In genomic region chr19:45475537-45476348, GRCh38 we compare ENCODE assay signal across 15 cellular contexts. TPM values are rescaled to one million over a fixed set of nuclear protein-coding genes. Genes with fewer than 3 reads are reported as not detected.
DNase-seq lines count a peak whose midpoint lies in the region; ATAC-seq and TF ChIP-seq lines count a peak whose summit lies in the region.
"Had no signal": no experiment of that assay in that cellular context is flagged by ENCODE, and none has a peak within 500 bp of the region (broad histone marks: within the 10 kb centered on the region; RNA-seq: fewer than 3 reads in every experiment).

No MANE protein-coding gene starts in this region.

- TF ChIP-seq POLR2A in Peyer's patch (IDR thresholded peaks at IDR 0.05): no peak

- ATAC-seq in CD4-positive, alpha-beta T cell (ENCODE audit: poor library complexity): no peak
- peak; percentile 19 for ATAC-seq in naive thymus-derived CD4-positive, alpha-beta T cell
- ATAC-seq: T-cell, WTC11 had no signal

- H3K4me1 ChIP-seq in naive thymus-derived CD4-positive, alpha-beta T cell (ENCODE audit: control insufficient read depth in 2 of 2, insufficient read depth in 2 of 2, low read length in 2 of 2): peaks cover 7 to 11% of the 10 kb centered on the region in 2 donors
- peaks cover 0 to 10% (median 0%) of the 10 kb centered on the region in 4 donors for H3K4me1 ChIP-seq in Peyer's patch

- CTCF ChIA-PET in CD4-positive, alpha-beta T cell (lab: Charles Lee): interaction anchor here (9.5 kb wide), 1 partner anchor 37 kb away, joined by 365 read pairs; no protein-coding TSS in a partner anchor
- CTCF ChIA-PET in naive thymus-derived CD4-positive, alpha-beta T cell (lab: Charles Lee): interaction anchor here (0.6 to 9.4 kb wide), 6 partner anchors 8 to 168 kb away, joined by 3 to 217 read pairs (median 4); partner anchors contain the start of gene FOSB

- no peak overlapping the region for H3K4me3 Mint-ChIP-seq in CD4-positive, alpha-beta T cell
- peak overlapping the region; percentile 20 to 99 (median 39) for H3K4me3 Mint-ChIP-seq in IgD-negative memory B cell
- H3K4me3 Mint-ChIP-seq in naive thymus-derived CD4-positive, alpha-beta T cell: peak overlapping the region in 4 of 10 donors; percentile 18 to 96 (median 43)
- H3K4me3 Mint-ChIP-seq: WTC11 had no signal

- H3K9me3 Mint-ChIP-seq in CD4-positive, alpha-beta T cell: no peaks in the 10 kb centered on the region
- H3K9me3 Mint-ChIP-seq in IgD-negative memory B cell: peaks cover 0 to 2% (median 0%) of the 10 kb centered on the region in 3 donors
- H3K9me3 Mint-ChIP-seq in naive thymus-derived CD4-positive, alpha-beta T cell: peaks cover 0 to 71% (median 0%) of the 10 kb centered on the region in 11 donors
- H3K9me3 Mint-ChIP-seq: T-cell, WTC11 had no signal

- H3K27me3 ChIP-seq in CD4-positive, alpha-beta T cell (ENCODE audit: control insufficient read depth, insufficient read depth, low read length): peaks cover 4% of the 10 kb centered on the region
- H3K27me3 ChIP-seq in naive thymus-derived CD4-positive, alpha-beta T cell (ENCODE audit: control insufficient read depth in 2 of 2, insufficient read depth in 2 of 2, low read length in 2 of 2): no peaks in the 10 kb centered on the region
- H3K27me3 ChIP-seq in Peyer's patch: no peaks in the 10 kb centered on the region

- no peak for TF ChIP-seq CTCF in CD4-positive, alpha-beta T cell (IDR thresholded peaks at IDR 0.05)
- TF ChIP-seq CTCF in Peyer's patch (IDR thresholded peaks at IDR 0.05): no peak

- H3K36me3 ChIP-seq in naive thymus-derived CD4-positive, alpha-beta T cell (ENCODE audit: control insufficient read depth in 2 of 3, insufficient read depth in 3 of 3, low read length in 3 of 3): no peaks in the 10 kb centered on the region
- no peaks in the 10 kb centered on the region for H3K36me3 ChIP-seq in Peyer's patch
- H3K36me3 ChIP-seq: left ventricle myocardium inferior, tibial nerve had no signal

- H3K27ac ChIP-seq in CD4-positive, alpha-beta T cell (ENCODE audit: low read depth, low read length): no peak overlapping the region
- no peak overlapping the region for H3K27ac ChIP-seq in naive thymus-derived CD4-positive, alpha-beta T cell (ENCODE audit: low read depth, low read length)
- H3K27ac ChIP-seq in Peyer's patch: no peak overlapping the region
- H3K27ac ChIP-seq: left ventricle myocardium inferior, tibial nerve had no signal

- peak in 1 of 10 experiments; percentile 49 for DNase-seq in CD4-positive, alpha-beta T cell
- peak; percentile 43 for DNase-seq in effector CD8-positive, alpha-beta T cell (lab: John Stamatoyannopoulos, UW)
- DNase-seq in naive thymus-derived CD4-positive, alpha-beta T cell: peak in 1 of 9 donors; percentile 67
- DNase-seq in Peyer's patch (no peak), SIG-M5 treated with dmso at 0.1 percent for 504 hours (lab: John Stamatoyannopoulos, UW; ENCODE audit: unreplicated experiment) (no peak), SHP77 (lab: John Stamatoyannopoulos, UW) (no peak)
- DNase-seq: activated naive CD4-positive, alpha-beta T cell treated with anti-CD3 and anti-CD28 coated beads, Interleukin-2, amount 50 U/mL, for 16 hours; foreskin fibroblast; KG1; left ventricle myocardium inferior; NCI-H2171 treated with DMSO at 0.1 percent for 48 hours had no signal

- H3K4me3 ChIP-seq in naive thymus-derived CD4-positive, alpha-beta T cell (ENCODE audit: low read length): no peak overlapping the region
- H3K4me3 ChIP-seq in Peyer's patch: no peak overlapping the region
- H3K4me3 ChIP-seq: left ventricle myocardium inferior, tibial nerve had no signal

- peak overlapping the region; percentile 85 for H3K27ac Mint-ChIP-seq in CD4-positive, alpha-beta T cell
- peak overlapping the region; percentile 80 to 100 (median 95) for H3K27ac Mint-ChIP-seq in IgD-negative memory B cell
- H3K27ac Mint-ChIP-seq in naive thymus-derived CD4-positive, alpha-beta T cell: peak overlapping the region in 5 of 9 donors; percentile 32 to 92 (median 54)
- H3K27ac Mint-ChIP-seq: WTC11 had no signal

- intact Hi-C loops in CD4-positive, alpha-beta T cell (cut with DNase I, micrococcal nuclease): no loop called here
- intact Hi-C loops in naive thymus-derived CD4-positive, alpha-beta T cell (cut with micrococcal nuclease): loop anchor here in 1 of 2 donors (5.0 kb wide), 1 partner anchor 728 kb away; the partner anchor contains the start of gene BCL3

- no peaks in the 10 kb centered on the region for H3K9me3 ChIP-seq in CD4-positive, alpha-beta T cell (ENCODE audit: control insufficient read depth, low read length)
- no peaks in the 10 kb centered on the region for H3K9me3 ChIP-seq in naive thymus-derived CD4-positive, alpha-beta T cell (ENCODE audit: control insufficient read depth in 2 of 3, low read length in 3 of 3)
- no peaks in the 10 kb centered on the region for H3K9me3 ChIP-seq in Peyer's patch
- H3K9me3 ChIP-seq: left ventricle myocardium inferior, tibial nerve had no signal

- POLR2A ChIA-PET in CD4-positive, alpha-beta T cell (lab: Charles Lee): interaction anchor here (1.3 to 5.3 kb wide), 2 partner anchors 8 to 36 kb away, joined by 5 to 119 read pairs; partner anchors contain the start of gene FOSB
- POLR2A ChIA-PET in naive thymus-derived CD4-positive, alpha-beta T cell (lab: Charles Lee): interaction anchor here (1.4 kb wide), 1 partner anchor 36 kb away, joined by 6 read pairs; no protein-coding TSS in a partner anchor

- peaks cover 15% of the 10 kb centered on the region for H3K36me3 Mint-ChIP-seq in CD4-positive, alpha-beta T cell (ENCODE audit: low read depth)
- H3K36me3 Mint-ChIP-seq in IgD-negative memory B cell: peaks cover 2% of the 10 kb centered on the region
- H3K36me3 Mint-ChIP-seq in naive thymus-derived CD4-positive, alpha-beta T cell: peaks cover 0 to 1% (median 0%) of the 10 kb centered on the region in 5 donors
- H3K36me3 Mint-ChIP-seq: WTC11 had no signal

- peaks cover 41% of the 10 kb centered on the region for H3K27me3 Mint-ChIP-seq in CD4-positive, alpha-beta T cell
- H3K27me3 Mint-ChIP-seq in IgD-negative memory B cell: peaks cover 30% of the 10 kb centered on the region
- peaks cover 9 to 63% (median 23%) of the 10 kb centered on the region in 5 donors for H3K27me3 Mint-ChIP-seq in naive thymus-derived CD4-positive, alpha-beta T cell

- H3K4me1 Mint-ChIP-seq in CD4-positive, alpha-beta T cell (ENCODE audit: low read depth): peaks cover 39% of the 10 kb centered on the region
- H3K4me1 Mint-ChIP-seq in IgD-negative memory B cell: peaks cover 17 to 27% (median 18%) of the 10 kb centered on the region in 3 donors
- H3K4me1 Mint-ChIP-seq in naive thymus-derived CD4-positive, alpha-beta T cell: peaks cover 28 to 64% (median 39%) of the 10 kb centered on the region in 7 donors

RNA-seq across cellular contexts. Expression of gene FOSB, which starts 7.9 kb away (rescaled TPM):
- total RNA-seq in CD4-positive, alpha-beta T cell: 100 to 1,000 TPM; 422 to 424 TPM
- polyA plus RNA-seq in IgD-negative memory B cell: 48.1 TPM
- 1,000 to 10,000 TPM in 1 of 5 experiments, 100 to 1,000 TPM in 1, 10 to 100 TPM in 2, 1 to 10 TPM in 1; 2.1 to 1,925 (median 22.8) TPM for total RNA-seq in naive thymus-derived CD4-positive, alpha-beta T cell
- polyA plus RNA-seq in naive thymus-derived CD4-positive, alpha-beta T cell: 1 to 10 TPM; 3.0 to 5.3 TPM
- total RNA-seq in Peyer's patch: 10 to 100 TPM in 2 of 4 donors, 1 to 10 TPM in 1, under 1 TPM in 1; 0.85 to 56.1 (median 9.6) TPM

RNA-seq across cellular contexts. Expression of gene RTN2, which starts 21.1 kb away (rescaled TPM):
- under 1 TPM; 0.60 to 0.70 TPM for total RNA-seq in CD4-positive, alpha-beta T cell
- 0.71 TPM for polyA plus RNA-seq in IgD-negative memory B cell
- 1 to 10 TPM in 4 of 5 experiments, under 1 TPM in 1; 0.86 to 3.1 (median 2.4) TPM for total RNA-seq in naive thymus-derived CD4-positive, alpha-beta T cell
- polyA plus RNA-seq in naive thymus-derived CD4-positive, alpha-beta T cell: under 1 TPM; 0.30 to 0.37 TPM
- 10 to 100 TPM in 1 of 4 donors, 1 to 10 TPM in 2, under 1 TPM in 1; 0.53 to 42.1 (median 4.3) TPM for total RNA-seq in Peyer's patch

RNA-seq across cellular contexts. Expression of gene PPM1N, which starts 22.5 kb away (rescaled TPM):
- 1 to 10 TPM; 3.3 to 3.5 TPM for total RNA-seq in CD4-positive, alpha-beta T cell
- polyA plus RNA-seq in IgD-negative memory B cell: 4.0 TPM
- total RNA-seq in naive thymus-derived CD4-positive, alpha-beta T cell: 1 to 10 TPM; 1.3 to 8.5 (median 7.8) TPM
- 1 to 10 TPM; 2.8 to 4.0 TPM for polyA plus RNA-seq in naive thymus-derived CD4-positive, alpha-beta T cell
- total RNA-seq in Peyer's patch: 1 to 10 TPM in 2 of 4 donors, not detected in 2; 1.5 to 1.7 TPM

RNA-seq across cellular contexts. Expression of gene VASP, which starts 31.5 kb away (rescaled TPM):
- 10 to 100 TPM; 49.9 to 55.5 TPM for total RNA-seq in CD4-positive, alpha-beta T cell
- polyA plus RNA-seq in IgD-negative memory B cell: 111 TPM
- 100 to 1,000 TPM in 2 of 5 experiments, 10 to 100 TPM in 3; 71.3 to 206 (median 82.6) TPM for total RNA-seq in naive thymus-derived CD4-positive, alpha-beta T cell
- 10 to 100 TPM; 27.0 to 39.7 TPM for polyA plus RNA-seq in naive thymus-derived CD4-positive, alpha-beta T cell
- total RNA-seq in Peyer's patch: 100 to 1,000 TPM in 3 of 4 donors, 10 to 100 TPM in 1; 81.7 to 123 (median 112) TPM

RNA-seq across cellular contexts. Expression of gene ERCC1, which starts 52.0 kb away (rescaled TPM):
- total RNA-seq in CD4-positive, alpha-beta T cell: 10 to 100 TPM; 32.5 to 32.6 TPM
- 50.2 TPM for polyA plus RNA-seq in IgD-negative memory B cell
- total RNA-seq in naive thymus-derived CD4-positive, alpha-beta T cell: 10 to 100 TPM; 45.1 to 88.2 (median 53.4) TPM
- polyA plus RNA-seq in naive thymus-derived CD4-positive, alpha-beta T cell: 10 to 100 TPM; 31.7 to 32.7 TPM
- total RNA-seq in Peyer's patch: 10 to 100 TPM; 39.9 to 69.3 (median 52.5) TPM
